In genomic region chr16:85613609-85614337, GRCh38 we compare ENCODE assay signal across 8 cellular contexts. TPM values are rescaled to one million over a fixed set of nuclear protein-coding genes. Genes with fewer than 3 reads are reported as not detected.
DNase-seq lines count a peak whose midpoint lies in the region; ATAC-seq and TF ChIP-seq lines count a peak whose summit lies in the region.

No MANE protein-coding gene starts in this region.

- no peak for TF ChIP-seq EP300 in sigmoid colon (IDR thresholded peaks at IDR 0.05)

- CTCF ChIA-PET in activated naive CD4-positive, alpha-beta T cell treated with anti-CD3 and anti-CD28 coated beads, Interleukin-2, amount 10 ng/mL, durations not matched to agents 7 days and 5 days (lab: Charles Lee): interaction anchor here (0.9 to 8.4 kb wide), 4 partner anchors 123 to 195 kb away, joined by 4 to 93 read pairs (median 34); no protein-coding TSS in a partner anchor

- TF ChIP-seq CTCF in right atrium auricular region (IDR thresholded peaks at IDR 0.05): no peak
- no peak for TF ChIP-seq CTCF in sigmoid colon (IDR thresholded peaks at IDR 0.05)

- intact Hi-C loops in sigmoid colon (cut with DNase I): loop anchor here (5.0 to 10.0 kb wide), 2 partner anchors 151 to 309 kb away; no protein-coding TSS in a partner anchor

- H3K4me3 ChIP-seq in right atrium auricular region (peak overlapping the region; percentile 52 to 66), sigmoid colon (peak overlapping the region; percentile 51 to 71 (median 68))

- H3K4me1 Mint-ChIP-seq in activated naive CD4-positive, alpha-beta T cell treated with anti-CD3 and anti-CD28 coated beads, Interleukin-2, amount 10 ng/mL, durations not matched to agents 7 days and 5 days: peaks cover 50% of the 10 kb centered on the region
- peaks cover 48% of the 10 kb centered on the region for H3K4me1 Mint-ChIP-seq in activated T-cell treated with anti-CD3 and anti-CD28 coated beads, Interleukin-2, amount 50 U/mL, for 4 hours (ENCODE audit: low read depth)

- TF ChIP-seq POLR2A in sigmoid colon (IDR thresholded peaks at IDR 0.05): no peak

- peak overlapping the region; percentile 40 for H3K4me3 Mint-ChIP-seq in activated naive CD4-positive, alpha-beta T cell treated with anti-CD3 and anti-CD28 coated beads, Interleukin-2, amount 10 ng/mL, durations not matched to agents 7 days and 5 days
- H3K4me3 Mint-ChIP-seq in activated T-cell treated with anti-CD3 and anti-CD28 coated beads, Interleukin-2, amount 50 U/mL, for 4 hours: peak overlapping the region; percentile 26

- peak; percentile 35 for DNase-seq in activated naive CD4-positive, alpha-beta T cell treated with anti-CD3 and anti-CD28 coated beads, Interleukin-2, amount 10 ng/mL, durations not matched to agents 7 days and 5 days
- no peak for DNase-seq in activated naive CD4-positive, alpha-beta T cell (lab: John Stamatoyannopoulos, UW)
- peak; percentile 31 for DNase-seq in NCI-H2196 (lab: John Stamatoyannopoulos, UW; ENCODE audit: unreplicated experiment)
- no peak for DNase-seq in activated T-cell treated with anti-CD3 and anti-CD28 coated beads, Interleukin-2, amount 50 U/mL, for 4 hours
- peak; percentile 82 for DNase-seq in right atrium auricular region (ENCODE audit: low spot score)
- peak; percentile 86 for DNase-seq in sigmoid colon

- H3K27me3 Mint-ChIP-seq in activated naive CD4-positive, alpha-beta T cell treated with anti-CD3 and anti-CD28 coated beads, Interleukin-2, amount 10 ng/mL, durations not matched to agents 7 days and 5 days: peaks cover 93% of the 10 kb centered on the region
- peaks cover 5% of the 10 kb centered on the region for H3K27me3 Mint-ChIP-seq in activated T-cell treated with anti-CD3 and anti-CD28 coated beads, Interleukin-2, amount 50 U/mL, for 4 hours (ENCODE audit: low read depth)

- H3K27ac ChIP-seq in right atrium auricular region (peak overlapping the region; percentile 90 to 95), sigmoid colon (peak overlapping the region; percentile 93 to 97 (median 95))

- WGBS in sigmoid colon, 2 donors: 1 to 2% methylated on average over 65 to 67 of the region's 67 CpGs

- H3K9me3 Mint-ChIP-seq in activated naive CD4-positive, alpha-beta T cell treated with anti-CD3 and anti-CD28 coated beads, Interleukin-2, amount 10 ng/mL, durations not matched to agents 7 days and 5 days: no peaks in the 10 kb centered on the region
- no peaks in the 10 kb centered on the region for H3K9me3 Mint-ChIP-seq in activated T-cell treated with anti-CD3 and anti-CD28 coated beads, Interleukin-2, amount 50 U/mL, for 4 hours

- no peaks in the 10 kb centered on the region for H3K27me3 ChIP-seq in right atrium auricular region
- no peaks in the 10 kb centered on the region for H3K27me3 ChIP-seq in sigmoid colon

- H3K4me1 ChIP-seq in right atrium auricular region (peaks cover 0 to 82% of the 10 kb centered on the region in 2 donors), sigmoid colon (peaks cover 0 to 83% (median 73%) of the 10 kb centered on the region in 4 donors)

- H3K36me3 Mint-ChIP-seq in activated naive CD4-positive, alpha-beta T cell treated with anti-CD3 and anti-CD28 coated beads, Interleukin-2, amount 10 ng/mL, durations not matched to agents 7 days and 5 days: no peaks in the 10 kb centered on the region
- H3K36me3 Mint-ChIP-seq in activated T-cell treated with anti-CD3 and anti-CD28 coated beads, Interleukin-2, amount 50 U/mL, for 4 hours (ENCODE audit: insufficient read depth): no peaks in the 10 kb centered on the region

- ATAC-seq in activated T-cell treated with anti-CD3 and anti-CD28 coated beads, Interleukin-2, amount 50 U/mL, for 4 hours: no peak
- ATAC-seq in GM18511 (IDR thresholded peaks at IDR 0.05; ENCODE audit: unreplicated experiment) (no peak), HG02642 (IDR thresholded peaks at IDR 0.05; ENCODE audit: poor library complexity, unreplicated experiment) (no peak)

- H3K36me3 ChIP-seq in right atrium auricular region (no peaks in the 10 kb centered on the region), sigmoid colon (no peaks in the 10 kb centered on the region)

- H3K9me3 ChIP-seq in right atrium auricular region (no peaks in the 10 kb centered on the region), sigmoid colon (no peaks in the 10 kb centered on the region)

- no peak overlapping the region for H3K27ac Mint-ChIP-seq in activated naive CD4-positive, alpha-beta T cell treated with anti-CD3 and anti-CD28 coated beads, Interleukin-2, amount 10 ng/mL, durations not matched to agents 7 days and 5 days

RNA-seq across cellular contexts. Expression of gene GSE1, which starts 0.7 kb away (rescaled TPM):
- total RNA-seq in activated T-cell treated with anti-CD3 and anti-CD28 coated beads, Interleukin-2, amount 50 U/mL, for 4 hours: 10 to 100 TPM; 15.5 to 15.6 (median 15.5) TPM
- 10 to 100 TPM; 37.1 to 55.7 TPM for total RNA-seq in right atrium auricular region
- 10 to 100 TPM; 30.8 to 76.7 (median 47.3) TPM for total RNA-seq in sigmoid colon
- 10 to 100 TPM; 12.0 to 49.5 (median 19.4) TPM for polyA plus RNA-seq in sigmoid colon

Comparison
In these comparisons a context has a peak if more than half of its experiments do, and no peak if none do; other contexts are left out.
1. DNase-seq: peak in activated naive CD4-positive, alpha-beta T cell treated with anti-CD3 and anti-CD28 coated beads, Interleukin-2, amount 10 ng/mL, durations not matched to agents 7 days and 5 days (single experiment), NCI-H2196 (single experiment), right atrium auricular region (single experiment) and sigmoid colon (single experiment); none in activated naive CD4-positive, alpha-beta T cell (0 of 4) and activated T-cell treated with anti-CD3 and anti-CD28 coated beads, Interleukin-2, amount 50 U/mL, for 4 hours (single experiment).